Comparison of ENCODE assay signal across 14 cellular contexts in the genomic region with DNA sequence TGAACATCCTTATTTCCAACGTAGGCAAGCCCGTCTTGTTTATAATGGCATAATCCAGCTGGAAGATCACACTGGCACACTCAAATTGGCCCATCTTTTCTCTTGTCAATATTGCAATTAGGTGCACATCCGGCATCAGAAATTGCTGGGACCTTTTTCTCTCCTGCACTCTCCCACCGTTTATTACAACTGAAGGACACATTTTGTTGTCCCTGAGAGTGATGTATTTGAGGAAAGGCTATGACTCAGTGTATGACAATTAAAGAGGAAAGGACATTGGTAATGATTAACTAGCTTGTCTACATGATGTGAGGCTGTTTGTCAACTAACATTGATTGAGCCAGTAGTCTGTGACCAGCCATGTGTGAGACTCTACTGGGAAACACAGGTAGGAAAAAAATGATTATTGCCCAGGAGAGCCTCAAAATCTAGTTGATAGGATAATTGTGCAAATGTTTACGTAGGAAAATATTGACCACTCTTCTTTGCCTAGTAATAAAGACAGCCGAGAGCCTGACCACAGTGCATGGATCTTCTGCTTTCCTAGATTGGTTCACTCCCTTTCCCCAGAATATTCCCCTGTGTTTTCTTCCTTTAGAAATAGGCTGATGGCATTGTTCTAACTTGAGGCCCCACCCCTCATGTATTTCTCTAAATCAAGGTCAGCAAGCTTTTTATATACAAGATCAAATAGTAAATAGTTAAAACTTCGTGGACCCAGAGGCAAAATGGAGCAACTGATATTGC.
DNase-seq lines count a peak whose midpoint lies in the region; FAIRE-seq and TF ChIP-seq lines count a peak whose summit lies in the region.
"Had no signal": no experiment of that assay in that cellular context is flagged by ENCODE, and none has a peak within 500 bp of the region (broad histone marks: within the 10 kb centered on the region; RNA-seq: fewer than 3 reads in every experiment).

No MANE protein-coding gene starts in this region.

- H3K4me3 ChIP-seq in endothelial cell of umbilical vein (replicated peaks in 1 of 3; ENCODE audit: insufficient read depth in 1 of 3, low read depth in 1 of 3, low read length in 3 of 3) (no peak overlapping the region), prostate gland (no peak overlapping the region), H7 (ENCODE audit: insufficient read depth, low read depth, low read length) (no peak overlapping the region)
- H3K4me3 ChIP-seq: SJSA1 had no signal

- dilution Hi-C loops in endothelial cell of umbilical vein (cut with MboI; ENCODE audit: extremely low pct_ligation_motif_present, low sequenced_read_pairs): no loop called here

- H3K27ac Mint-ChIP-seq in nephron progenitor cell: no peak overlapping the region

- H3K27me3 Mint-ChIP-seq in nephron progenitor cell (ENCODE audit: low read depth, poor library complexity): peaks cover 10% of the 10 kb centered on the region

- no peaks in the 10 kb centered on the region for H3K79me2 ChIP-seq in endothelial cell of umbilical vein (ENCODE audit: control insufficient read depth, insufficient read depth, low read length)

- H3K9me1 ChIP-seq in endothelial cell of umbilical vein (replicated peaks; ENCODE audit: control insufficient read depth, extremely low read depth, insufficient read depth, low read length): no peaks in the 10 kb centered on the region

- TF ChIP-seq POLR2A in endothelial cell of umbilical vein (IDR thresholded peaks at IDR 0.05; ENCODE audit: low read depth, low read length) (no peak), prostate gland (IDR thresholded peaks at IDR 0.05) (no peak)

- no peak for FAIRE-seq in endothelial cell of umbilical vein (lab: Jason Lieb, UNC)
- FAIRE-seq: bronchial epithelial cell had no signal

- POLR2A ChIA-PET in endothelial cell of umbilical vein (lab: Charles Lee): no interaction called here

- H2AFZ ChIP-seq in endothelial cell of umbilical vein (ENCODE audit: low read depth, low read length): peak overlapping the region; percentile 81

- H3K4me3 Mint-ChIP-seq in nephron progenitor cell: peak overlapping the region; percentile 75

- 65% methylated on average over 7 of the region's 7 CpGs for WGBS in prostate gland

- H3K36me3 Mint-ChIP-seq in nephron progenitor cell (ENCODE audit: low read depth): no peaks in the 10 kb centered on the region

- DNase-seq in COR-L47 (lab: John Stamatoyannopoulos, UW) (peak; percentile 53), NCI-H146 treated with DMSO at 0.1 percent for 48 hours (lab: John Stamatoyannopoulos, UW; ENCODE audit: unreplicated experiment) (peak; percentile 83), endothelial cell of umbilical vein (ENCODE audit: low read depth, low spot score) (no peak), nephron progenitor cell (no peak), prostate gland (ENCODE audit: low spot score) (no peak), H7 (no peak), NCI-H345 (lab: John Stamatoyannopoulos, UW) (no peak)
- DNase-seq in effector CD8-positive, alpha-beta T cell (lab: John Stamatoyannopoulos, UW): no peak
- DNase-seq: activated CD4-positive, CD25-positive, alpha-beta regulatory T cell; AML-193; islet precursor cell; testis had no signal

- H3K9ac ChIP-seq in endothelial cell of umbilical vein (replicated peaks; ENCODE audit: extremely low read depth, insufficient read depth, low read length): no peak overlapping the region

- no peak overlapping the region for H3K27ac ChIP-seq in endothelial cell of umbilical vein (ENCODE audit: insufficient read depth, low read depth, low read length)
- H3K27ac ChIP-seq in prostate gland: no peak overlapping the region
- H3K27ac ChIP-seq: SJSA1, testis had no signal

- TF ChIP-seq CTCF in endothelial cell of umbilical vein (IDR thresholded peaks at IDR 0.05; ENCODE audit: extremely low read depth in 1 of 2, insufficient read depth in 1 of 2, low read depth in 1 of 2, low read length in 2 of 2): no peak
- TF ChIP-seq CTCF in nephron progenitor cell (IDR thresholded peaks at IDR 0.05): no peak
- no peak for TF ChIP-seq CTCF in prostate gland (IDR thresholded peaks at IDR 0.05)

- CTCF ChIA-PET in endothelial cell of umbilical vein (lab: Charles Lee): interaction anchor here (0.6 to 0.9 kb wide), 2 partner anchors 8 to 11 kb away, joined by 3 to 4 read pairs; no protein-coding TSS in a partner anchor

- no peaks in the 10 kb centered on the region for H3K27me3 ChIP-seq in endothelial cell of umbilical vein (ENCODE audit: control insufficient read depth in 2 of 2, insufficient read depth in 2 of 2, low read length in 2 of 2)
- no peaks in the 10 kb centered on the region for H3K27me3 ChIP-seq in prostate gland (replicated peaks; ENCODE audit: insufficient read depth)
- peaks cover 20% of the 10 kb centered on the region for H3K27me3 ChIP-seq in H7 (ENCODE audit: control insufficient read depth, insufficient read depth, low read length)
- H3K27me3 ChIP-seq: SJSA1, testis had no signal

- H4K20me1 ChIP-seq in endothelial cell of umbilical vein (replicated peaks; ENCODE audit: control insufficient read depth, extremely low read depth, insufficient read depth, low read length): no peaks in the 10 kb centered on the region

- intact Hi-C loops in endothelial cell of umbilical vein (cut with micrococcal nuclease) (loop anchor here (5.0 kb wide), 1 partner anchor 90 kb away; no protein-coding TSS in a partner anchor), prostate gland (cut with DNase I) (no loop called here)

- H3K36me3 ChIP-seq in endothelial cell of umbilical vein (ENCODE audit: control insufficient read depth in 2 of 2, extremely low read depth in 1 of 2, insufficient read depth in 2 of 2, low read length in 2 of 2) (no peaks in the 10 kb centered on the region), prostate gland (no peaks in the 10 kb centered on the region), H7 (replicated peaks; ENCODE audit: control insufficient read depth, insufficient read depth, low read length) (no peaks in the 10 kb centered on the region)
- H3K36me3 ChIP-seq: SJSA1 had no signal

- peaks cover 10% of the 10 kb centered on the region for H3K4me1 ChIP-seq in endothelial cell of umbilical vein (ENCODE audit: control insufficient read depth, extremely low read depth, insufficient read depth, low read length)
- no peaks in the 10 kb centered on the region for H3K4me1 ChIP-seq in prostate gland (replicated peaks)
- H3K4me1 ChIP-seq: SJSA1 had no signal

- H3K9me3 Mint-ChIP-seq in nephron progenitor cell: peaks cover 12% of the 10 kb centered on the region

- H3K9me3 ChIP-seq in endothelial cell of umbilical vein (replicated peaks; ENCODE audit: control insufficient read depth, insufficient read depth, low read length) (no peaks in the 10 kb centered on the region), prostate gland (no peaks in the 10 kb centered on the region)
- H3K9me3 ChIP-seq: SJSA1, testis had no signal

- H3K4me1 Mint-ChIP-seq in nephron progenitor cell: peaks cover 50% of the 10 kb centered on the region

- peak overlapping the region; percentile 50 for H3K4me2 ChIP-seq in endothelial cell of umbilical vein (ENCODE audit: insufficient read depth, low read length)

- no TSS peak for BruUV-seq in endothelial cell of umbilical vein (replicated peaks; lab: Mats Ljungman, UMichigan)

TF ChIP-seq in endothelial cell of umbilical vein, 7 proteins besides CTCF, POLR2A, EP300 and RAD21:
- TF ChIP-seq JUN (IDR thresholded peaks at IDR 0.05; ENCODE audit: borderline replicate concordance, insufficient read depth, insufficient read length, low read depth): no peak
- no peak for TF ChIP-seq GATA2 (IDR thresholded peaks at IDR 0.05; ENCODE audit: insufficient read depth, insufficient read length, low read depth, low read length)
- TF ChIP-seq, protein P1, sequence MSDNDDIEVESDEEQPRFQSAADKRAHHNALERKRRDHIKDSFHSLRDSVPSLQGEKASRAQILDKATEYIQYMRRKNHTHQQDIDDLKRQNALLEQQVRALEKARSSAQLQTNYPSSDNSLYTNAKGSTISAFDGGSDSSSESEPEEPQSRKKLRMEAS (IDR thresholded peaks at IDR 0.05; ENCODE audit: insufficient read depth, insufficient read length): no peak
- no peak for TF ChIP-seq EZH2 (IDR thresholded peaks at IDR 0.05; ENCODE audit: borderline replicate concordance, low read depth, low read length, severe bottlenecking)
- TF ChIP-seq POLR2AphosphoS5 (IDR thresholded peaks at IDR 0.05; ENCODE audit: insufficient read depth, low read depth, low read length): no peak
- TF ChIP-seq FOS (IDR thresholded peaks at IDR 0.05; ENCODE audit: borderline replicate concordance, insufficient read depth, low read length): no peak
- no peak for TF ChIP-seq MYC (IDR thresholded peaks at IDR 0.05; ENCODE audit: low read depth, low read length)

Comparison
In these comparisons a context has a peak if more than half of its experiments do, and no peak if none do; other contexts are left out.
1. DNase-seq: peak in COR-L47 (single experiment) and NCI-H146 treated with DMSO at 0.1 percent for 48 hours (single experiment); none in endothelial cell of umbilical vein (single experiment), nephron progenitor cell (single experiment), prostate gland (single experiment), H7 (single experiment), NCI-H345 (single experiment) and effector CD8-positive, alpha-beta T cell (single experiment).